ENCODE assay signal across 1 cellular context in the genomic region with DNA sequence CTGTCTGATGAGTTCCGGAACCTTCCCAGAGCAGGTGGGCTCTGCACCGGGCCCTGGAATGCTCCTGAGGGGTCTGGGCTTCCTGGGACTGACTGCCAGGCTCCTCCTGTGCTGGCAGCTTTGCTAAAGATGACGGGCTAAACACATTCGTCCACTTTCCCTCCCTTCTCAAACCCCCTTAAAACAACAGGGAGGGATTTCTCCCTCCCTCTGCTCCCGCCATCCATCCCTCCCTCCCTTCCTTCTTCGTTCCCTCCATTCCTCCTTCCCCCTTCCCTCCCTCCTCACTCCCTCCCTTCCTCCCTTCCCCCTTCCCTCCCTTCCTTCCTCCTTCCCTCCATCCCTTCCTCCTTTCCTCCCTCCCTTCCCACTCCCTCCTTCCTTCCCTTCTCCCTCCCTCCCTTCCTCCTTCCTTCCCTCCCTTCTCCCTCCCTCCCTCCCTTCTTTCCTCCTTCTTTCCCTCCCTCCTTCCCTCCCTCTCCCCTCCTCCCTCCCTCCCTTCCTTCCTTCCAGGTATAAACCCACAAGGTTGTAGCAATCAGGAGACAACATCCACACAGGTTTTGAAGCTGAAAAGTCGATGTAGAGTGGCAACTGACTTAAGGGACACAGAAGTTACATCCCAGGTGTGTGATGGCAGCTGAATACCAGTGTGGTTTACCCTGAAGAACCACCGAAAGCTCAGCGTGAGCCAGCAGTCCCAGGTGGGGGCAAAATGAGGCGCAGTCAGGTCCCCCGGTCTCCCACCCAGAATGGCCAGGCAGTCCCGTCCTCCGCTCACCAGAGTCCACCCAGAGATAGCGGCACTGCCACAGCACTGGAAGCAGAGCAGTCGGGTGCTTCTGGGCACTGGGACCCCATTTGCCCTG.
TF ChIP-seq lines count a peak whose summit lies in the region.

No MANE protein-coding gene starts in this region.

TF ChIP-seq in K562, 482 proteins besides CTCF, POLR2A, EP300 and RAD21:
- TF ChIP-seq SIRT6 (IDR thresholded peaks at IDR 0.05; ENCODE audit: low read depth, low read length) (no peak), FOS (IDR thresholded peaks at IDR 0.05; ENCODE audit: extremely low read depth, insufficient read length) (no peak)
- TF ChIP-seq, protein P1, sequence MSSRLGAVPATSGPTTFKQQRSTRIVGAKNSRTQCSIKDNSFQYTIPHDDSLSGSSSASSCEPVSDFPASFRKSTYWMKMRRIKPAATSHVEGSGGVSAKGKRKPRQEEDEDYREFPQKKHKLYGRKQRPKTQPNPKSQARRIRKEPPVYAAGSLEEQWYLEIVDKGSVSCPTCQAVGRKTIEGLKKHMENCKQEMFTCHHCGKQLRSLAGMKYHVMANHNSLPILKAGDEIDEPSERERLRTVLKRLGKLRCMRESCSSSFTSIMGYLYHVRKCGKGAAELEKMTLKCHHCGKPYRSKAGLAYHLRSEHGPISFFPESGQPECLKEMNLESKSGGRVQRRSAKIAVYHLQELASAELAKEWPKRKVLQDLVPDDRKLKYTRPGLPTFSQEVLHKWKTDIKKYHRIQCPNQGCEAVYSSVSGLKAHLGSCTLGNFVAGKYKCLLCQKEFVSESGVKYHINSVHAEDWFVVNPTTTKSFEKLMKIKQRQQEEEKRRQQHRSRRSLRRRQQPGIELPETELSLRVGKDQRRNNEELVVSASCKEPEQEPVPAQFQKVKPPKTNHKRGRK (tag; IDR thresholded peaks at IDR 0.05) = peak; percentile 44; the same call in 1 of the 2 replicates
- TF ChIP-seq, protein P2, sequence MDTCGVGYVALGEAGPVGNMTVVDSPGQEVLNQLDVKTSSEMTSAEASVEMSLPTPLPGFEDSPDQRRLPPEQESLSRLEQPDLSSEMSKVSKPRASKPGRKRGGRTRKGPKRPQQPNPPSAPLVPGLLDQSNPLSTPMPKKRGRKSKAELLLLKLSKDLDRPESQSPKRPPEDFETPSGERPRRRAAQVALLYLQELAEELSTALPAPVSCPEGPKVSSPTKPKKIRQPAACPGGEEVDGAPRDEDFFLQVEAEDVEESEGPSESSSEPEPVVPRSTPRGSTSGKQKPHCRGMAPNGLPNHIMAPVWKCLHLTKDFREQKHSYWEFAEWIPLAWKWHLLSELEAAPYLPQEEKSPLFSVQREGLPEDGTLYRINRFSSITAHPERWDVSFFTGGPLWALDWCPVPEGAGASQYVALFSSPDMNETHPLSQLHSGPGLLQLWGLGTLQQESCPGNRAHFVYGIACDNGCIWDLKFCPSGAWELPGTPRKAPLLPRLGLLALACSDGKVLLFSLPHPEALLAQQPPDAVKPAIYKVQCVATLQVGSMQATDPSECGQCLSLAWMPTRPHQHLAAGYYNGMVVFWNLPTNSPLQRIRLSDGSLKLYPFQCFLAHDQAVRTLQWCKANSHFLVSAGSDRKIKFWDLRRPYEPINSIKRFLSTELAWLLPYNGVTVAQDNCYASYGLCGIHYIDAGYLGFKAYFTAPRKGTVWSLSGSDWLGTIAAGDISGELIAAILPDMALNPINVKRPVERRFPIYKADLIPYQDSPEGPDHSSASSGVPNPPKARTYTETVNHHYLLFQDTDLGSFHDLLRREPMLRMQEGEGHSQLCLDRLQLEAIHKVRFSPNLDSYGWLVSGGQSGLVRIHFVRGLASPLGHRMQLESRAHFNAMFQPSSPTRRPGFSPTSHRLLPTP (IDR thresholded peaks at IDR 0.05; ENCODE audit: borderline replicate concordance, extremely low read depth, insufficient read length) = no peak
